Comparison of ENCODE assay signal across 25 cellular contexts in the genomic region with DNA sequence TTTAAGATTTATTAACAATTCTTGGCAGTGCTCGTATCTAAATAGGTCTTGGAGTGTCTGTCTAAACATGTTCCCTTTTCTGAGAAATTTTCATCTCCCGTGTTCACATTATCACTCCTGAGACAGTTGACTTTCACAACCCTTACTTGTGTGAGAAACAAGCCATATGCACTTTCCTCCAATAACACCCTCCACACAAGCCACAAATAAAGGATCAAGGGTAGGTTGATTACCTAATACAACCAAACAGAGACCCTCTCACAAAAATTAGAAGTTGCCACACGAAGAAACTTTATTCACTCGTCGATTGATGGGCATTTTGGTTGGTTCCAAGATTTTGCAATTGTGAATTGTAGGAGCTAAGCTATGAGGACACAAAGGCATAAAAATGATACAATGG.
"Had no signal": no experiment of that assay in that cellular context is flagged by ENCODE, and none has a peak within 500 bp of the region (broad histone marks: within the 10 kb centered on the region; RNA-seq: fewer than 3 reads in every experiment).

No MANE protein-coding gene starts in this region.

- H3K9me3 ChIP-seq: colonic mucosa, esophagus muscularis mucosa, esophagus squamous epithelium, gastrocnemius medialis, gastroesophageal sphincter, heart left ventricle, heart right ventricle had no signal

- DNase-seq: colonic mucosa; cortex of kidney; dermis blood vessel endothelial cell; dorsolateral prefrontal cortex; effector CD4-positive, alpha-beta T cell; effector CD8-positive, alpha-beta T cell; effector memory CD4-positive, alpha-beta T cell; effector memory CD8-positive, alpha-beta T cell; endodermal cell; erythroblast; esophagus squamous epithelium; foreskin fibroblast; foreskin keratinocyte; foreskin melanocyte; gastrocnemius medialis; glutamatergic neuron; head of caudate nucleus; heart left ventricle; heart right ventricle had no signal

- H3K27ac ChIP-seq: colonic mucosa, coronary artery, dorsolateral prefrontal cortex, epithelial cell of prostate, esophagus muscularis mucosa, esophagus squamous epithelium, foreskin keratinocyte, gastrocnemius medialis, gastroesophageal sphincter, heart left ventricle, heart right ventricle, hepatocyte had no signal

- H3K79me2 ChIP-seq: hepatocyte had no signal

- H3K36me3 ChIP-seq: colonic mucosa, esophagus muscularis mucosa, esophagus squamous epithelium, gastrocnemius medialis, gastroesophageal sphincter, heart left ventricle, heart right ventricle had no signal

- H3K4me2 ChIP-seq: hepatocyte had no signal

- FAIRE-seq: endothelial cell of umbilical vein had no signal

- H3K4me1 ChIP-seq: colonic mucosa, esophagus muscularis mucosa, esophagus squamous epithelium, foreskin keratinocyte, gastrocnemius medialis, gastroesophageal sphincter, heart left ventricle, heart right ventricle had no signal

- H3K27me3 ChIP-seq: colonic mucosa, dorsolateral prefrontal cortex, esophagus muscularis mucosa, esophagus squamous epithelium, foreskin keratinocyte, gastrocnemius medialis, gastroesophageal sphincter, heart left ventricle, heart right ventricle, hepatocyte had no signal

- H3K4me3 ChIP-seq: colonic mucosa, coronary artery, dorsolateral prefrontal cortex, esophagus muscularis mucosa, esophagus squamous epithelium, gastrocnemius medialis, gastroesophageal sphincter, heart left ventricle, heart right ventricle, hepatocyte had no signal

- H2AFZ ChIP-seq: hepatocyte had no signal
